In genomic region chr16:20740007-20740883, GRCh38 we compare ENCODE assay signal across 8 cellular contexts. TPM values are rescaled to one million over a fixed set of nuclear protein-coding genes. Genes with fewer than 3 reads are reported as not detected.
A peak's percentile ranks its signal among the peaks of the same experiment; 100 is the strongest.
DNase-seq lines count a peak whose midpoint lies in the region; ATAC-seq and TF ChIP-seq lines count a peak whose summit lies in the region.

No MANE protein-coding gene starts in this region.

- no peak overlapping the region for H2AFZ ChIP-seq in PC-3 (ENCODE audit: low read length)

- H3K9me3 Mint-ChIP-seq in chondrocyte (ENCODE audit: low read depth), result no peaks in the 10 kb centered on the region

- peak; percentile 59 for TF ChIP-seq CTCF in PC-3 (conservative IDR thresholded peaks at IDR 0.05; ENCODE audit: low read depth, low read length)
- peak; percentile 78 for TF ChIP-seq CTCF in chondrocyte (IDR thresholded peaks at IDR 0.05)

- intact Hi-C loops in PC-3 (cut with micrococcal nuclease), result no loop called here

- peaks cover 22% of the 10 kb centered on the region for H3K36me3 Mint-ChIP-seq in chondrocyte (ENCODE audit: low read depth)

- H3K4me1 ChIP-seq in PC-3 (ENCODE audit: insufficient read depth, low read length) (peaks cover 9% of the 10 kb centered on the region), mesodermal cell (ENCODE audit: control insufficient read depth, insufficient read depth, low read length, poor library complexity, severe bottlenecking) (no peaks in the 10 kb centered on the region)

- peak overlapping the region; percentile 94 for H3K9ac ChIP-seq in PC-3 (ENCODE audit: low read length)

- WGBS in mesodermal cell (ENCODE audit: insufficient coverage in 2 of 2), 2 experiments, result 86 to 94% methylated on average over 5 to 7 of the region's 11 CpGs

- no peaks in the 10 kb centered on the region for H3K27me3 ChIP-seq in PC-3 (ENCODE audit: low read length)

- no peaks in the 10 kb centered on the region for H3K27me3 Mint-ChIP-seq in chondrocyte (ENCODE audit: low read depth)

- H3K9me3 ChIP-seq in PC-3 (ENCODE audit: low read length), result no peaks in the 10 kb centered on the region
- no peaks in the 10 kb centered on the region for H3K9me3 ChIP-seq in mesodermal cell (ENCODE audit: control insufficient read depth, low read length)

- H3F3A ChIP-seq in PC-3 (ENCODE audit: low read length, unreplicated experiment), result no peaks in the 10 kb centered on the region

- no peaks in the 10 kb centered on the region for H3K9me2 ChIP-seq in PC-3 (replicated peaks; ENCODE audit: low read length)

- peak overlapping the region; percentile 99 for H3K4me3 Mint-ChIP-seq in chondrocyte (ENCODE audit: unreplicated experiment)

- POLR2A ChIA-PET in PC-3 (lab: Charles Lee; ENCODE audit: unreplicated experiment), result no interaction called here

- H3K36me3 ChIP-seq in PC-3 (ENCODE audit: low read depth, low read length) (peaks cover 34% of the 10 kb centered on the region; the same call in 1 of the 2 replicates), mesodermal cell (ENCODE audit: control insufficient read depth, insufficient read depth, low read length) (peaks cover 40% of the 10 kb centered on the region)

- H3K4me3 ChIP-seq in PC-3 (ENCODE audit: low read length), result peak overlapping the region; percentile 98
- H3K4me3 ChIP-seq in mesodermal cell (ENCODE audit: extremely low read depth, insufficient read depth, low read length, poor library complexity, severe bottlenecking), result peak overlapping the region; percentile 69

- DNase-seq in NCI-H82 (lab: John Stamatoyannopoulos, UW), result peak; percentile 23
- no peak for DNase-seq in NCI-H82 treated with DMSO at 0.1 percent for 48 hours (lab: John Stamatoyannopoulos, UW; ENCODE audit: unreplicated experiment)
- DNase-seq in PC-3, result peak; percentile 37
- no peak for DNase-seq in chondrocyte (ENCODE audit: low spot score)
- no peak for DNase-seq in activated CD4-positive, CD25-positive, alpha-beta regulatory T cell treated with anti-CD3 and anti-CD28 coated beads, Interleukin-2, amount 50 U/mL, for 72 hours

- H4K20me1 ChIP-seq in PC-3 (ENCODE audit: low read length), result peaks cover 12% of the 10 kb centered on the region

- CTCF ChIA-PET in PC-3 (lab: Charles Lee), result no interaction called here

- H3K27ac ChIP-seq in PC-3 (ENCODE audit: low read length) (no peak overlapping the region), mesodermal cell (ENCODE audit: low read depth, low read length, severe bottlenecking) (no peak overlapping the region)

- H3K4me2 ChIP-seq in PC-3 (ENCODE audit: low read length), result peak overlapping the region; percentile 99

- peaks cover 29% of the 10 kb centered on the region for H3K79me2 ChIP-seq in PC-3 (ENCODE audit: low read length)

- peak overlapping the region; percentile 98 for H3K27ac Mint-ChIP-seq in chondrocyte (ENCODE audit: unreplicated experiment)

- no TSS peak for BruUV-seq in PC-3 (replicated peaks; lab: Mats Ljungman, UMichigan)

- ATAC-seq in PC-3 (peak; percentile 26), GM18502 (IDR thresholded peaks at IDR 0.05; ENCODE audit: poor library complexity, unreplicated experiment) (no peak), GM21423 (IDR thresholded peaks at IDR 0.05; ENCODE audit: unreplicated experiment) (no peak)

- peaks cover 20% of the 10 kb centered on the region for H3K4me1 Mint-ChIP-seq in chondrocyte (ENCODE audit: low read depth)

RNA-seq across cellular contexts. Expression of gene THUMPD1, which starts 1.4 kb away (rescaled TPM):
- total RNA-seq in PC-3 (2014; rRNA removed), result 44.9 and 45.6 TPM in 2 replicates
- 41.3 to 44.3 TPM (median 43.7 TPM) in 3 replicates for total RNA-seq in chondrocyte
- 28.7 TPM for polyA plus RNA-seq in mesodermal cell (2013, experiment 1 of 2)
- 29.8 TPM for polyA plus RNA-seq in mesodermal cell (2013, experiment 2 of 2)

RNA-seq across cellular contexts. Expression of gene ACSM3, which starts 23.6 kb away (rescaled TPM):
- total RNA-seq in PC-3 (2014; rRNA removed) (4.0 and 5.2 TPM in 2 replicates), chondrocyte (0.48 to 2.0 TPM (median 1.9 TPM) in 3 replicates)
- polyA plus RNA-seq in mesodermal cell (2013, experiment 1 of 2), result 1.5 TPM
- polyA plus RNA-seq in mesodermal cell (2013, experiment 2 of 2), result 1.4 TPM

RNA-seq across cellular contexts. Expression of gene ACSM1, which starts 42.8 kb away (rescaled TPM):
- total RNA-seq in PC-3 (2014; rRNA removed) (not detected in 2 replicates), chondrocyte (not detected in 3 replicates)
- polyA plus RNA-seq in mesodermal cell (2013, experiment 1 of 2), result not detected
- polyA plus RNA-seq in mesodermal cell (2013, experiment 2 of 2), result not detected

Comparison
In these comparisons a context has a peak if more than half of its experiments do, and no peak if none do; other contexts are left out.
1. DNase-seq: peak in NCI-H82 (single experiment) and PC-3 (single experiment); none in NCI-H82 treated with DMSO at 0.1 percent for 48 hours (single experiment), chondrocyte (single experiment) and activated CD4-positive, CD25-positive, alpha-beta regulatory T cell treated with anti-CD3 and anti-CD28 coated beads, Interleukin-2, amount 50 U/mL, for 72 hours (single experiment).